2 cellular contexts compared by ENCODE assay signal in genomic region chr6:35142578-35142977, GRCh38.
TF ChIP-seq lines count a peak whose summit lies in the region.

No MANE protein-coding gene starts in this region.

TF ChIP-seq in SK-N-SH treated with all-trans-retinoic acid at 6 μM for 48 hours, 23 proteins besides CTCF, POLR2A, EP300 and RAD21 (continued from another document):
- TF ChIP-seq TSHZ2 (CRISPR knock-in tag; IDR thresholded peaks at IDR 0.05) = no peak
- no peak for TF ChIP-seq ZC3H10 (CRISPR knock-in tag; IDR thresholded peaks at IDR 0.05)
- no peak for TF ChIP-seq ZNF8 (CRISPR knock-in tag; IDR thresholded peaks at IDR 0.05)
- TF ChIP-seq CSRNP3 (CRISPR knock-in tag; IDR thresholded peaks at IDR 0.05) = no peak
- no peak for TF ChIP-seq ZNF70 (CRISPR knock-in tag; IDR thresholded peaks at IDR 0.05)
- TF ChIP-seq BACH2 (CRISPR knock-in tag; IDR thresholded peaks at IDR 0.05; ENCODE audit: borderline replicate concordance) = no peak
- no peak for TF ChIP-seq GLIS3 (CRISPR knock-in tag; IDR thresholded peaks at IDR 0.05)
- TF ChIP-seq ZFP30 (CRISPR knock-in tag; IDR thresholded peaks at IDR 0.05) = no peak
- no peak for TF ChIP-seq POU6F1 (CRISPR knock-in tag; IDR thresholded peaks at IDR 0.05; ENCODE audit: borderline replicate concordance, low read depth)
- no peak for TF ChIP-seq RARB (CRISPR knock-in tag; IDR thresholded peaks at IDR 0.05)
- no peak for TF ChIP-seq ARNTL (CRISPR knock-in tag; IDR thresholded peaks at IDR 0.05; ENCODE audit: borderline replicate concordance, low read depth)
- no peak for TF ChIP-seq TCF4 (CRISPR knock-in tag; IDR thresholded peaks at IDR 0.05; ENCODE audit: borderline replicate concordance)
- no peak for TF ChIP-seq ZFP3 (CRISPR knock-in tag; IDR thresholded peaks at IDR 0.05)

TF ChIP-seq in SK-N-SH, 30 proteins besides CTCF, POLR2A, EP300 and RAD21 (continued from another document):
- TF ChIP-seq REST (IDR thresholded peaks at IDR 0.05; ENCODE audit: low read depth, low read length) (no peak), SMC3 (IDR thresholded peaks at IDR 0.05; ENCODE audit: low read depth, low read length) (no peak), TCF12 (IDR thresholded peaks at IDR 0.05) (no peak), PBX3 (IDR thresholded peaks at IDR 0.05) (no peak), YY1 (IDR thresholded peaks at IDR 0.05; ENCODE audit: low read depth) (no peak), ZBTB33 (IDR thresholded peaks at IDR 0.05; ENCODE audit: borderline replicate concordance, low read depth) (no peak), FOSL2 (IDR thresholded peaks at IDR 0.05; ENCODE audit: borderline replicate concordance, low read depth) (no peak), TAF1 (IDR thresholded peaks at IDR 0.05; ENCODE audit: borderline replicate concordance, low read depth, low read length) (no peak), CHD2 (IDR thresholded peaks at IDR 0.05; ENCODE audit: low read length, partially characterized antibody) (no peak)
